8 cellular contexts compared by ENCODE assay signal in genomic region chr4:127965803-127966175, GRCh38. TPM values are rescaled to one million over a fixed set of nuclear protein-coding genes. Genes with fewer than 3 reads are reported as not detected.
DNase-seq lines count a peak whose midpoint lies in the region; ATAC-seq, FAIRE-seq and TF ChIP-seq lines count a peak whose summit lies in the region.

No MANE protein-coding gene starts in this region.

- H3K4me1 Mint-ChIP-seq in endothelial cell (ENCODE audit: unreplicated experiment), result peaks cover 14% of the 10 kb centered on the region
- peaks cover 14 to 64% (median 50%) of the 10 kb centered on the region in 7 donors for H3K4me1 Mint-ChIP-seq in naive thymus-derived CD4-positive, alpha-beta T cell

- no peak for TF ChIP-seq RAD21 in A549 (conservative IDR thresholded peaks at IDR 0.05 in 1 of 2, IDR thresholded peaks at IDR 0.05 in 1 of 2)

- intact Hi-C loops in naive thymus-derived CD4-positive, alpha-beta T cell (cut with micrococcal nuclease), result loop anchor here (1.0 to 5.0 kb wide), 9 partner anchors 85 to 1131 kb away; partner anchors contain the start of genes HSPA4L (in 2 of the 2), LARP1B (in 2 of the 2), PLK4 (in 2 of the 2) and SCLT1 (in 2 of the 2)

- peak overlapping the region; percentile 88 for H3K4me2 ChIP-seq in A549

- ATAC-seq in A549 (peak; percentile 51 to 66), GM18517 (IDR thresholded peaks at IDR 0.05; ENCODE audit: unreplicated experiment) (peak; percentile 41), HG03064 (IDR thresholded peaks at IDR 0.05; ENCODE audit: low read depth, unreplicated experiment) (peak; percentile 23)
- peak; percentile 39 for ATAC-seq in naive thymus-derived CD4-positive, alpha-beta T cell

- H3K36me3 ChIP-seq in naive thymus-derived CD4-positive, alpha-beta T cell (ENCODE audit: control insufficient read depth in 2 of 3, insufficient read depth in 3 of 3, low read length in 3 of 3), result peaks cover 0 to 12% (median 0%) of the 10 kb centered on the region in 3 experiments

- H3K36me3 Mint-ChIP-seq in endothelial cell (ENCODE audit: low read depth, unreplicated experiment), result peaks cover 16% of the 10 kb centered on the region
- peaks cover 0 to 7% (median 4%) of the 10 kb centered on the region in 5 donors for H3K36me3 Mint-ChIP-seq in naive thymus-derived CD4-positive, alpha-beta T cell

- peaks cover 22% of the 10 kb centered on the region; the same call in 2 of the 3 replicates for H3K4me1 ChIP-seq in A549
- peaks cover 5 to 12% of the 10 kb centered on the region in 2 donors for H3K4me1 ChIP-seq in naive thymus-derived CD4-positive, alpha-beta T cell (ENCODE audit: control insufficient read depth in 2 of 2, insufficient read depth in 2 of 2, low read length in 2 of 2)

- no peak for TF ChIP-seq EP300 in A549 (IDR thresholded peaks at IDR 0.05)

- peak overlapping the region; percentile 97 for H3K4me3 Mint-ChIP-seq in endothelial cell (ENCODE audit: unreplicated experiment)
- H3K4me3 Mint-ChIP-seq in naive thymus-derived CD4-positive, alpha-beta T cell, result peak overlapping the region; percentile 78 to 98 (median 94)

- H3K27ac ChIP-seq in A549, result peak overlapping the region; percentile 81 to 94
- peak overlapping the region; percentile 92 for H3K27ac ChIP-seq in naive thymus-derived CD4-positive, alpha-beta T cell (ENCODE audit: low read depth, low read length)

- DNase-seq in A549 (ENCODE audit: low read depth in 1 of 2, low spot score in 1 of 2) (peak; percentile 25 to 42), NCI-H2171 (lab: John Stamatoyannopoulos, UW) (peak; percentile 49), endothelial cell (ENCODE audit: low spot score) (no peak)
- DNase-seq in activated CD8-positive, alpha-beta memory T cell treated with anti-CD3 and anti-CD28 coated beads, Interleukin-2, amount 50 U/mL, for 1 hour (ENCODE audit: extremely low read depth), result peak; percentile 25
- peak; percentile 49 to 81 (median 74) for DNase-seq in naive thymus-derived CD4-positive, alpha-beta T cell
- peak; percentile 67 for DNase-seq in stimulated activated naive CD4-positive, alpha-beta T cell treated with Interleukin-2 at 50 U/mL for 16 hours (lab: John Stamatoyannopoulos, UW)

- FAIRE-seq in A549 (lab: Jason Lieb, UNC), result no peak

- peak overlapping the region; percentile 67 for H3K27ac Mint-ChIP-seq in endothelial cell (ENCODE audit: unreplicated experiment)
- H3K27ac Mint-ChIP-seq in naive thymus-derived CD4-positive, alpha-beta T cell, result peak overlapping the region; percentile 88 to 99 (median 95)

- no peaks in the 10 kb centered on the region for H3K27me3 ChIP-seq in naive thymus-derived CD4-positive, alpha-beta T cell (ENCODE audit: control insufficient read depth in 2 of 2, insufficient read depth in 2 of 2, low read length in 2 of 2)

- 0% methylated on average over 3 of the region's 15 CpGs for WGBS in A549 (ENCODE audit: missing lambda C conversion rate)

- no peaks in the 10 kb centered on the region for H3K9me3 ChIP-seq in A549
- no peaks in the 10 kb centered on the region for H3K9me3 ChIP-seq in naive thymus-derived CD4-positive, alpha-beta T cell (ENCODE audit: control insufficient read depth in 2 of 3, low read length in 3 of 3)

- H3K4me3 ChIP-seq in A549, result peak overlapping the region; percentile 63
- H3K4me3 ChIP-seq in naive thymus-derived CD4-positive, alpha-beta T cell (ENCODE audit: low read length), result peak overlapping the region; percentile 100

- TF ChIP-seq CTCF in A549 (IDR thresholded peaks at IDR 0.05) (no peak), endothelial cell (IDR thresholded peaks at IDR 0.05; ENCODE audit: unreplicated experiment) (no peak)

- CTCF ChIA-PET in A549 (lab: Yijun Ruan, JAX), result interaction anchor here (0.7 to 4.7 kb wide), 9 partner anchors 11 to 156 kb away, joined by 3 to 18 read pairs (median 4); no protein-coding TSS in a partner anchor
- CTCF ChIA-PET in naive thymus-derived CD4-positive, alpha-beta T cell (lab: Charles Lee), result interaction anchor here (0.6 to 2.3 kb wide), 4 partner anchors 56 to 149 kb away, joined by 3 to 8 read pairs (median 3); partner anchors contain the start of gene PLK4

- H3K27me3 Mint-ChIP-seq in endothelial cell (ENCODE audit: unreplicated experiment), result peaks cover 15% of the 10 kb centered on the region
- H3K27me3 Mint-ChIP-seq in naive thymus-derived CD4-positive, alpha-beta T cell, result peaks cover 0 to 3% (median 0%) of the 10 kb centered on the region in 5 donors

- POLR2A ChIA-PET in A549 (lab: Yijun Ruan, JAX), result interaction anchor here (0.7 to 1.9 kb wide), 11 partner anchors 9 to 847 kb away, joined by 3 to 24 read pairs (median 5); partner anchors contain the start of genes HSPA4L, LARP1B and PLK4
- POLR2A ChIA-PET in naive thymus-derived CD4-positive, alpha-beta T cell (lab: Charles Lee), result interaction anchor here (0.9 to 3.4 kb wide), 8 partner anchors 33 to 1129 kb away, joined by 3 to 43 read pairs (median 5); partner anchors contain the start of genes LARP1B, PGRMC2 and PLK4

- no peaks in the 10 kb centered on the region for H3K9me3 Mint-ChIP-seq in endothelial cell (ENCODE audit: unreplicated experiment)
- peaks cover 0 to 4% (median 0%) of the 10 kb centered on the region in 11 donors for H3K9me3 Mint-ChIP-seq in naive thymus-derived CD4-positive, alpha-beta T cell

- TF ChIP-seq POLR2A in A549 (IDR thresholded peaks at IDR 0.05; ENCODE audit: low read length), result no peak

TF ChIP-seq in A549, 52 proteins besides CTCF, POLR2A, EP300 and RAD21:
- TF ChIP-seq, protein P1, sequence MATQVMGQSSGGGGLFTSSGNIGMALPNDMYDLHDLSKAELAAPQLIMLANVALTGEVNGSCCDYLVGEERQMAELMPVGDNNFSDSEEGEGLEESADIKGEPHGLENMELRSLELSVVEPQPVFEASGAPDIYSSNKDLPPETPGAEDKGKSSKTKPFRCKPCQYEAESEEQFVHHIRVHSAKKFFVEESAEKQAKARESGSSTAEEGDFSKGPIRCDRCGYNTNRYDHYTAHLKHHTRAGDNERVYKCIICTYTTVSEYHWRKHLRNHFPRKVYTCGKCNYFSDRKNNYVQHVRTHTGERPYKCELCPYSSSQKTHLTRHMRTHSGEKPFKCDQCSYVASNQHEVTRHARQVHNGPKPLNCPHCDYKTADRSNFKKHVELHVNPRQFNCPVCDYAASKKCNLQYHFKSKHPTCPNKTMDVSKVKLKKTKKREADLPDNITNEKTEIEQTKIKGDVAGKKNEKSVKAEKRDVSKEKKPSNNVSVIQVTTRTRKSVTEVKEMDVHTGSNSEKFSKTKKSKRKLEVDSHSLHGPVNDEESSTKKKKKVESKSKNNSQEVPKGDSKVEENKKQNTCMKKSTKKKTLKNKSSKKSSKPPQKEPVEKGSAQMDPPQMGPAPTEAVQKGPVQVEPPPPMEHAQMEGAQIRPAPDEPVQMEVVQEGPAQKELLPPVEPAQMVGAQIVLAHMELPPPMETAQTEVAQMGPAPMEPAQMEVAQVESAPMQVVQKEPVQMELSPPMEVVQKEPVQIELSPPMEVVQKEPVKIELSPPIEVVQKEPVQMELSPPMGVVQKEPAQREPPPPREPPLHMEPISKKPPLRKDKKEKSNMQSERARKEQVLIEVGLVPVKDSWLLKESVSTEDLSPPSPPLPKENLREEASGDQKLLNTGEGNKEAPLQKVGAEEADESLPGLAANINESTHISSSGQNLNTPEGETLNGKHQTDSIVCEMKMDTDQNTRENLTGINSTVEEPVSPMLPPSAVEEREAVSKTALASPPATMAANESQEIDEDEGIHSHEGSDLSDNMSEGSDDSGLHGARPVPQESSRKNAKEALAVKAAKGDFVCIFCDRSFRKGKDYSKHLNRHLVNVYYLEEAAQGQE (IDR thresholded peaks at IDR 0.05), result no peak
- TF ChIP-seq CHD4 (IDR thresholded peaks at IDR 0.05; ENCODE audit: borderline replicate concordance), result no peak
- TF ChIP-seq PHF8 (IDR thresholded peaks at IDR 0.05; ENCODE audit: borderline replicate concordance, low read depth), result no peak
- no peak for TF ChIP-seq ZFP36 (IDR thresholded peaks at IDR 0.05; ENCODE audit: borderline replicate concordance, partially characterized antibody)
- TF ChIP-seq JUNB (IDR thresholded peaks at IDR 0.05), result no peak
- TF ChIP-seq NFE2L2 (conservative IDR thresholded peaks at IDR 0.05; ENCODE audit: low read length), result no peak
- no peak for TF ChIP-seq JUN (IDR thresholded peaks at IDR 0.05)
- no peak for TF ChIP-seq HOXB13 (CRISPR knock-in tag; IDR thresholded peaks at IDR 0.05; ENCODE audit: low read depth)
- TF ChIP-seq FOXS1 (CRISPR knock-in tag; IDR thresholded peaks at IDR 0.05), result no peak
- TF ChIP-seq ATOH8 (CRISPR knock-in tag; IDR thresholded peaks at IDR 0.05; ENCODE audit: low read depth), result no peak
- TF ChIP-seq FOSL2 (IDR thresholded peaks at IDR 0.05), result no peak
- TF ChIP-seq FOSL2 (CRISPR knock-in tag; IDR thresholded peaks at IDR 0.05), result no peak
- TF ChIP-seq FOSB (CRISPR knock-in tag; IDR thresholded peaks at IDR 0.05), result no peak
- no peak for TF ChIP-seq ZC3H11A (IDR thresholded peaks at IDR 0.05)
- TF ChIP-seq EHMT2 (IDR thresholded peaks at IDR 0.05; ENCODE audit: low read depth), result no peak

RNA-seq across cellular contexts. Expression of gene ABHD18, which starts 0.6 kb away (rescaled TPM):
- polyA plus RNA-seq in A549 (2011; rRNA removed), result 5.1 and 6.1 TPM in 2 replicates
- 0.99 and 1.3 TPM in 2 replicates for polyA plus RNA-seq in A549 (2012; cell fraction: cytosol; rRNA removed)
- polyA plus RNA-seq in A549 (2012; cell fraction: nucleus; rRNA removed), result 0.65 and 1.5 TPM in 2 replicates
- polyA plus RNA-seq in A549 (2017; fragmentation: RNase III; extraction: RNeasy Plus Mini Kit Qiagen cat#74134 plus additional on column Dnase treatment), result 3.8 to 4.6 TPM (median 4.5 TPM) in 3 replicates
- 2.0 and 2.8 TPM in 2 replicates for polyA minus RNA-seq in A549 (2011; rRNA and poly(A)+ RNA removed)
- total RNA-seq in endothelial cell (ENCODE audit: unreplicated experiment), result 12.4 TPM
- 10 to 100 TPM; 22.4 to 26.6 (median 25.1) TPM for total RNA-seq in naive thymus-derived CD4-positive, alpha-beta T cell
- 10 to 100 TPM in 1 of 2 donors, 1 to 10 TPM in 1; 9.8 to 12.4 TPM for polyA plus RNA-seq in naive thymus-derived CD4-positive, alpha-beta T cell

RNA-seq across cellular contexts. Expression of gene MFSD8, which starts 0.8 kb away (rescaled TPM):
- polyA plus RNA-seq in A549 (2011; rRNA removed), result 16.4 and 22.3 TPM in 2 replicates
- 3.9 and 5.0 TPM in 2 replicates for polyA plus RNA-seq in A549 (2012; cell fraction: cytosol; rRNA removed)
- polyA plus RNA-seq in A549 (2012; cell fraction: nucleus; rRNA removed), result 5.1 and 9.9 TPM in 2 replicates
- 9.5 to 10.1 TPM (median 9.6 TPM) in 3 replicates for polyA plus RNA-seq in A549 (2017; fragmentation: RNase III; extraction: RNeasy Plus Mini Kit Qiagen cat#74134 plus additional on column Dnase treatment)
- 9.6 and 9.8 TPM in 2 replicates for polyA minus RNA-seq in A549 (2011; rRNA and poly(A)+ RNA removed)
- 25.2 TPM for total RNA-seq in endothelial cell (ENCODE audit: unreplicated experiment)
- total RNA-seq in naive thymus-derived CD4-positive, alpha-beta T cell, result 10 to 100 TPM; 20.3 to 54.5 (median 23.0) TPM
- polyA plus RNA-seq in naive thymus-derived CD4-positive, alpha-beta T cell, result 1 to 10 TPM; 6.8 to 7.9 TPM
